ENCODE assay signal across 8 cellular contexts in the genomic region with DNA sequence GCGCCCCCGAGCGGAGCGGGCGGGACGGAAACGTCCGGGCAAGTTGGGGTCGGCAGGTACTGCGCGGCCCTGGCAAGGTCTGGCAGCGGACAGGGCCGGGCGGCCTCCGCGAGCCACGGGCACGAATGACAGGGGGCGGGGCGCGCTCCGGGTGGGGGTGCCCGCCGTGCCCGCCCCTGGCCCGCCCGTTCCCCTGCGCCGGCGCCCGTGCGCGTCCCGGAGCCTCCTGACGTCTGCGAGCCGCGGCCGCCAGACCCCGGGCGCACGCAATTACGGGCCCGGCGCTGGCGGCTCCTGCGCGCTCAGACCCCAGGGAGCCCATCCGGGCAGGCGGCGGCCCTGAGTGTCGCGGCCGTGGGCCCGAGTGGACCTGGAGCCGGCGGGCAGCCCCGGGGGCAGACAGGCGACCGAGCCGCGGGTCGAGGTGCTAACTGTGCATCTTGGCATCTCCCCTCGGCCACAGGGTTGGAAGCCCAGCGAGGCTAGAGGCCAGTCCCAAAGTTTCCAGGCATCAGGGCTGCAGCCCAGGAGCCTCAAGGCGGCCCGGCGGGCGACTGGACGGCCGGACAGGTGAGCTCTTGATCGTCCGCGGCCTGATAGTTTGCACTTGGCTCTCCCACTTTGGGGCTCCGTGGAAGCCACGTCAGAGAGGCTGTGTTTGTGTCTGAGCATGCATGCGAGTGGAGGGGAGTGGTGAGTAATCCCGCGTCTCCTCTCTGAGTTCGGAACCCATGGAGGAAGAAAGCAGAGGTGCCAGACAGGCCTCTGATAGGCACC. TPM values are rescaled to one million over a fixed set of nuclear protein-coding genes. Genes with fewer than 3 reads are reported as not detected.
DNase-seq lines count a peak whose midpoint lies in the region; ATAC-seq and TF ChIP-seq lines count a peak whose summit lies in the region.

No MANE protein-coding gene starts in this region.

- DNase-seq in BE2C (peak; percentile 48), UCSD-AML1 (lab: John Stamatoyannopoulos, UW; ENCODE audit: unreplicated experiment) (peak; percentile 54), epidermal melanocyte (ENCODE audit: insufficient read length, low spot score) (peak; percentile 82), aorta (peak; percentile 62 to 85), 8988T (no peak)

- H3K9ac ChIP-seq in muscle layer of colon (ENCODE audit: low read length), result peak overlapping the region; percentile 5

- peak; percentile 21 for ATAC-seq in GM18909 (IDR thresholded peaks at IDR 0.05; ENCODE audit: poor library complexity, unreplicated experiment)
- ATAC-seq in HG03196 (IDR thresholded peaks at IDR 0.05; ENCODE audit: unreplicated experiment), result peak; percentile 24
- no peak for ATAC-seq in aorta (ENCODE audit: low FRiP score)

- no peak for TF ChIP-seq CTCF in BE2C (IDR thresholded peaks at IDR 0.05; ENCODE audit: low read depth, low read length)

- H3K9me3 ChIP-seq in BE2C (no peaks in the 10 kb centered on the region), muscle layer of colon (ENCODE audit: low read length) (no peaks in the 10 kb centered on the region), aorta (ENCODE audit: control insufficient read depth, low read length) (no peaks in the 10 kb centered on the region)

- H3K27ac ChIP-seq in muscle layer of colon (ENCODE audit: low read depth, low read length) (peak overlapping the region; percentile 63), aorta (ENCODE audit: low read depth in 1 of 2, low read length in 2 of 2) (peak overlapping the region; percentile 49 to 71)

- no peaks in the 10 kb centered on the region for H3K36me3 ChIP-seq in BE2C
- peaks cover 9% of the 10 kb centered on the region for H3K36me3 ChIP-seq in muscle layer of colon (ENCODE audit: insufficient read depth, low read length)
- H3K36me3 ChIP-seq in aorta (ENCODE audit: control insufficient read depth in 1 of 2, insufficient read depth in 2 of 2, low read length in 1 of 2), result no peaks in the 10 kb centered on the region

- H3K4me1 ChIP-seq in BE2C (no peaks in the 10 kb centered on the region), muscle layer of colon (ENCODE audit: insufficient read depth, low read length) (peaks cover 27% of the 10 kb centered on the region), aorta (ENCODE audit: control insufficient read depth in 1 of 2, insufficient read depth in 2 of 2, low read length in 2 of 2) (no peaks in the 10 kb centered on the region)

- WGBS in aorta, 2 donors, result 3 to 4% methylated on average over 61 to 80 of the region's 80 CpGs

- H3K27me3 ChIP-seq in BE2C (no peaks in the 10 kb centered on the region), muscle layer of colon (ENCODE audit: control insufficient read depth in 1 of 2, insufficient read depth in 2 of 2, low read length in 2 of 2) (no peaks in the 10 kb centered on the region), aorta (ENCODE audit: control insufficient read depth in 1 of 2, insufficient read depth in 2 of 2, low read length in 1 of 2) (no peaks in the 10 kb centered on the region)

- H3K4me3 ChIP-seq in BE2C (ENCODE audit: low read depth, low read length) (peak overlapping the region; percentile 74), muscle layer of colon (ENCODE audit: low read depth in 1 of 2, low read length in 2 of 2) (peak overlapping the region; percentile 46 to 91), aorta (ENCODE audit: low read length in 2 of 2) (peak overlapping the region; percentile 65 to 83)

- intact Hi-C loops in aorta (cut with DNase I), result no loop called here

RNA-seq across cellular contexts. Expression of a gene that starts 0.9 kb away (rescaled TPM):
- 41.5 TPM for polyA plus RNA-seq in BE2C (2012; ENCODE audit: insufficient read depth, insufficient read length, low read depth)
- total RNA-seq in aorta, result 10 to 100 TPM; 45.0 to 77.7 TPM
- polyA plus RNA-seq in aorta, result 100 to 1,000 TPM in 1 of 2 donors, 10 to 100 TPM in 1; 20.4 to 220 TPM

RNA-seq across cellular contexts. Expression of a gene that starts 15.7 kb away (rescaled TPM):
- polyA plus RNA-seq in BE2C (2012; ENCODE audit: insufficient read depth, insufficient read length, low read depth), result 0.66 TPM
- 10 to 100 TPM; 15.5 to 74.5 TPM for total RNA-seq in aorta
- polyA plus RNA-seq in aorta, result 100 to 1,000 TPM in 1 of 2 donors, 10 to 100 TPM in 1; 41.2 to 120 TPM

RNA-seq across cellular contexts. Expression of a gene that starts 16.3 kb away (rescaled TPM):
- 31.5 TPM for polyA plus RNA-seq in BE2C (2012; ENCODE audit: insufficient read depth, insufficient read length, low read depth)
- 1 to 10 TPM; 1.2 to 3.0 TPM for total RNA-seq in aorta
- polyA plus RNA-seq in aorta, result under 1 TPM; 0.38 to 0.50 TPM

RNA-seq across cellular contexts. Expression of a gene that starts 41.6 kb away (rescaled TPM):
- polyA plus RNA-seq in BE2C (2012; ENCODE audit: insufficient read depth, insufficient read length, low read depth), result 249 TPM
- total RNA-seq in aorta, result 10 to 100 TPM; 67.7 to 71.5 TPM
- polyA plus RNA-seq in aorta, result 10 to 100 TPM; 65.0 to 92.8 TPM

RNA-seq across cellular contexts. Expression of a gene that starts 42.6 kb away (rescaled TPM):
- polyA plus RNA-seq in BE2C (2012; ENCODE audit: insufficient read depth, insufficient read length, low read depth), result 163 TPM
- 10 to 100 TPM; 25.2 to 27.0 TPM for total RNA-seq in aorta
- 10 to 100 TPM; 42.3 to 44.7 TPM for polyA plus RNA-seq in aorta
